Comparison of ENCODE assay signal across 14 cellular contexts in the genomic region with DNA sequence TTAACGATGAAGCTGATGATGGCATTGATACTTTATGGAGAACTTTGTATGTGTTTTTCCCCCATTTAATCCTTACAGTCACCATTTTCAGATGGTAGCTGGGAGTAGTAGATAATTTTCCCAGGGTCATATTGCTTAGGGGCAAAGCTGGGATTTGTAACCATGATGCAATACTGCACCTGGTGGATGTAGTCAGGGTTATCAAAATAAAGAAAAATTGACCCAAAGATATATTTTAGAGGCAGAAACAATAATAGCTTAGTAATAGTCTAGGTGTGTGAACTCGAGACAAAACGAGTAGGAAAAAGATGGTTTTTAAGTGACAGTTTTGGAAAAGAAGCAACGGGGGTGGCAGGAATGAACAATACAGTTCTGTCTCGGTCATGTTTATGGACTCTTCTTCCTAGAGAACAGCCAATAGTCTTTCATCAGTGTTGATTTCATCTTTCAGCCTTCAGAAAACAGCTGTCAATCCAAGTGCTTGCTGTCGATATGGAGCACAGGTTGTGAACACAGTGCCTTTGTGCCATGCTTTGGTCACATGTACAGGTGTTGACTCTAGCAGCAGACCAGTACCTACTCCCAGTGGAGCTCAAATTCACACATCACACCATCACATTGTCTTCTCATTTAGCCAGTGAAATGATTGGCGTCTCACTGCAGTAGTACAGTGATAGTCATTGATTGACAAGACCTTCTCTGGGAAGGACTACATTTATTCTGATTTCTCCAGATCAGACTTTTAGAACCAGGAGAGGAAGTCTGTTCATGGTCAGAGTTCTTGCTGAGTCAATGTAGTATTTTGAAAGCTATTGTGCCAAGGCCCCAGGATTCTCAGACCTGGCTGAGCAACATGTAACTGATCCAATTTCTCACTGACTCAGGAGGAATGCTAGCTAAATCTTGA.
A peak's percentile ranks its signal among the peaks of the same experiment; 100 is the strongest.
DNase-seq lines count a peak whose midpoint lies in the region; ATAC-seq and TF ChIP-seq lines count a peak whose summit lies in the region.
"Had no signal": no experiment of that assay in that cellular context is flagged by ENCODE, and none has a peak within 500 bp of the region (broad histone marks: within the 10 kb centered on the region; RNA-seq: fewer than 3 reads in every experiment).

No MANE protein-coding gene starts in this region.

- no peaks in the 10 kb centered on the region for H3F3A ChIP-seq in GM23338 (replicated peaks; ENCODE audit: low read depth)

- H3K9me3 Mint-ChIP-seq in GM23338 = no peaks in the 10 kb centered on the region
- H3K9me3 Mint-ChIP-seq: brain, nephron had no signal

- no peak overlapping the region for H3K27ac ChIP-seq in GM23338 (ENCODE audit: low read depth)
- H3K27ac ChIP-seq in RWPE2 (ENCODE audit: poor library complexity, severe bottlenecking) = peak overlapping the region; percentile 12
- peak overlapping the region; percentile 48 for H3K27ac ChIP-seq in psoas muscle

- H3K36me3 Mint-ChIP-seq in GM23338 (ENCODE audit: low read depth) = no peaks in the 10 kb centered on the region

- H3K27ac Mint-ChIP-seq in GM23338 = peak overlapping the region; percentile 21
- H3K27ac Mint-ChIP-seq: activated CD4-positive, alpha-beta T cell treated with anti-CD3 and anti-CD28 coated beads for 36 hours; brain had no signal

- peaks cover 79% of the 10 kb centered on the region for H3K4me1 Mint-ChIP-seq in GM23338

- H3K36me3 ChIP-seq in GM23338 (ENCODE audit: insufficient read depth) = no peaks in the 10 kb centered on the region
- no peaks in the 10 kb centered on the region for H3K36me3 ChIP-seq in RWPE2 (ENCODE audit: low read depth)
- H3K36me3 ChIP-seq in psoas muscle (ENCODE audit: insufficient read depth in 1 of 2, low read depth in 1 of 2) = no peaks in the 10 kb centered on the region

- intact Hi-C loops in psoas muscle (cut with DNase I) = loop anchor here (5.0 to 10.0 kb wide), 3 partner anchors 65 to 225 kb away; partner anchors contain the start of gene FMNL2 (in 1 of the 2)

- H3K4me1 ChIP-seq in GM23338 (ENCODE audit: insufficient read depth) (peaks cover 67% of the 10 kb centered on the region), RWPE2 (ENCODE audit: insufficient read depth, poor library complexity, severe bottlenecking) (peaks cover 59% of the 10 kb centered on the region), psoas muscle (peaks cover 60% of the 10 kb centered on the region)

- ATAC-seq in GM23338 (no peak), RWPE2 (ENCODE audit: low read depth) (peak; percentile 28; the same call in 1 of the 3 replicates), psoas muscle (peak; percentile 57 to 69 (median 64)), GM21786 (IDR thresholded peaks at IDR 0.05; ENCODE audit: unreplicated experiment) (no peak)
- ATAC-seq: activated CD4-positive, alpha-beta T cell treated with anti-CD3 and anti-CD28 coated beads for 36 hours had no signal

- peaks cover 94% of the 10 kb centered on the region for H3K79me2 ChIP-seq in GM23338 (replicated peaks; ENCODE audit: insufficient read depth)

- H3K4me2 ChIP-seq in GM23338 = no peak overlapping the region

- WGBS in psoas muscle, 3 donors = 76 to 83% (median 77%) methylated on average over 7 of the region's 7 CpGs

- H3K9me3 ChIP-seq in RWPE2 (ENCODE audit: severe bottlenecking) (no peaks in the 10 kb centered on the region), psoas muscle (no peaks in the 10 kb centered on the region)

- no peak overlapping the region for H3K4me3 Mint-ChIP-seq in GM23338
- H3K4me3 Mint-ChIP-seq: activated CD4-positive, alpha-beta T cell treated with anti-CD3 and anti-CD28 coated beads for 36 hours; brain; nephron had no signal

- H3K27me3 ChIP-seq in GM23338 (ENCODE audit: insufficient read depth) (no peaks in the 10 kb centered on the region), RWPE2 (ENCODE audit: insufficient read depth, poor library complexity, severe bottlenecking) (no peaks in the 10 kb centered on the region), psoas muscle (ENCODE audit: insufficient read depth in 3 of 3, low read length in 2 of 3) (no peaks in the 10 kb centered on the region)

- DNase-seq in GM23338 (ENCODE audit: low spot score) (no peak), RWPE2 (ENCODE audit: low spot score) (no peak), fibroblast of gingiva (ENCODE audit: low read depth) (peak; percentile 72), psoas muscle (no peak), DMS 273 treated with DMSO at 0.1 percent for 48 hours (lab: John Stamatoyannopoulos, UW) (no peak), RPMI8226 (no peak)
- no peak for DNase-seq in activated CD4-positive, alpha-beta T cell treated with anti-CD3 and anti-CD28 coated beads for 48 hours
- DNase-seq: activated CD4-positive, alpha-beta T cell treated with anti-CD3 and anti-CD28 coated beads for 36 hours; erythroblast; stimulated activated naive CD4-positive, alpha-beta T cell; SW 1271 had no signal

- no peak overlapping the region for H2AFZ ChIP-seq in GM23338

- H4K20me1 ChIP-seq in GM23338 (replicated peaks; ENCODE audit: insufficient read depth) = peaks cover 23% of the 10 kb centered on the region

- H3K27me3 Mint-ChIP-seq in GM23338 (ENCODE audit: insufficient read depth, low read depth, poor library complexity) = peaks cover 3% of the 10 kb centered on the region
- H3K27me3 Mint-ChIP-seq: brain had no signal

- no peaks in the 10 kb centered on the region for H3K9me2 ChIP-seq in GM23338 (ENCODE audit: insufficient read depth)

- H3K4me3 ChIP-seq in GM23338 (no peak overlapping the region), RWPE2 (ENCODE audit: severe bottlenecking) (no peak overlapping the region), psoas muscle (no peak overlapping the region)

- TF ChIP-seq CTCF in GM23338 (conservative IDR thresholded peaks at IDR 0.05; ENCODE audit: low read depth in 2 of 2) = no peak
- TF ChIP-seq CTCF in RWPE2 (IDR thresholded peaks at IDR 0.05; ENCODE audit: poor library complexity, severe bottlenecking) = no peak
- TF ChIP-seq CTCF in psoas muscle (IDR thresholded peaks at IDR 0.05) = no peak

TF ChIP-seq in GM23338, 12 proteins besides CTCF, POLR2A, EP300 and RAD21 (continues in another document):
- TF ChIP-seq POLR2AphosphoS5 (IDR thresholded peaks at IDR 0.05; ENCODE audit: low read depth) (no peak), NANOG (IDR thresholded peaks at IDR 0.05; ENCODE audit: borderline replicate concordance) (no peak), STAT1 (IDR thresholded peaks at IDR 0.05; ENCODE audit: unreplicated experiment) (no peak), ZNF114 (CRISPR knock-in tag; IDR thresholded peaks at IDR 0.05) (no peak), JUNB (IDR thresholded peaks at IDR 0.05; ENCODE audit: unreplicated experiment) (no peak), CREB1 (CRISPR knock-in tag; IDR thresholded peaks at IDR 0.05; ENCODE audit: low read depth) (no peak), EZH2 (IDR thresholded peaks at IDR 0.05; ENCODE audit: low read depth, unreplicated experiment) (no peak), ETS1 (IDR thresholded peaks at IDR 0.05) (no peak), EZH2phosphoT487 (IDR thresholded peaks at IDR 0.05; ENCODE audit: unreplicated experiment) (no peak), ZNF331 (CRISPR knock-in tag; IDR thresholded peaks at IDR 0.05; ENCODE audit: low read depth) (no peak)
- TF ChIP-seq, protein P1, sequence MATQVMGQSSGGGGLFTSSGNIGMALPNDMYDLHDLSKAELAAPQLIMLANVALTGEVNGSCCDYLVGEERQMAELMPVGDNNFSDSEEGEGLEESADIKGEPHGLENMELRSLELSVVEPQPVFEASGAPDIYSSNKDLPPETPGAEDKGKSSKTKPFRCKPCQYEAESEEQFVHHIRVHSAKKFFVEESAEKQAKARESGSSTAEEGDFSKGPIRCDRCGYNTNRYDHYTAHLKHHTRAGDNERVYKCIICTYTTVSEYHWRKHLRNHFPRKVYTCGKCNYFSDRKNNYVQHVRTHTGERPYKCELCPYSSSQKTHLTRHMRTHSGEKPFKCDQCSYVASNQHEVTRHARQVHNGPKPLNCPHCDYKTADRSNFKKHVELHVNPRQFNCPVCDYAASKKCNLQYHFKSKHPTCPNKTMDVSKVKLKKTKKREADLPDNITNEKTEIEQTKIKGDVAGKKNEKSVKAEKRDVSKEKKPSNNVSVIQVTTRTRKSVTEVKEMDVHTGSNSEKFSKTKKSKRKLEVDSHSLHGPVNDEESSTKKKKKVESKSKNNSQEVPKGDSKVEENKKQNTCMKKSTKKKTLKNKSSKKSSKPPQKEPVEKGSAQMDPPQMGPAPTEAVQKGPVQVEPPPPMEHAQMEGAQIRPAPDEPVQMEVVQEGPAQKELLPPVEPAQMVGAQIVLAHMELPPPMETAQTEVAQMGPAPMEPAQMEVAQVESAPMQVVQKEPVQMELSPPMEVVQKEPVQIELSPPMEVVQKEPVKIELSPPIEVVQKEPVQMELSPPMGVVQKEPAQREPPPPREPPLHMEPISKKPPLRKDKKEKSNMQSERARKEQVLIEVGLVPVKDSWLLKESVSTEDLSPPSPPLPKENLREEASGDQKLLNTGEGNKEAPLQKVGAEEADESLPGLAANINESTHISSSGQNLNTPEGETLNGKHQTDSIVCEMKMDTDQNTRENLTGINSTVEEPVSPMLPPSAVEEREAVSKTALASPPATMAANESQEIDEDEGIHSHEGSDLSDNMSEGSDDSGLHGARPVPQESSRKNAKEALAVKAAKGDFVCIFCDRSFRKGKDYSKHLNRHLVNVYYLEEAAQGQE (IDR thresholded peaks at IDR 0.05; ENCODE audit: unreplicated experiment) = no peak

Comparison
In these comparisons a context has a peak if more than half of its experiments do, and no peak if none do; other contexts are left out.
1. ATAC-seq: peak in RWPE2 (single experiment) and psoas muscle (4 of 4); none in GM23338 (single experiment) and GM21786 (single experiment).